Comparison of ENCODE assay signal across 13 cellular contexts in the genomic region with DNA sequence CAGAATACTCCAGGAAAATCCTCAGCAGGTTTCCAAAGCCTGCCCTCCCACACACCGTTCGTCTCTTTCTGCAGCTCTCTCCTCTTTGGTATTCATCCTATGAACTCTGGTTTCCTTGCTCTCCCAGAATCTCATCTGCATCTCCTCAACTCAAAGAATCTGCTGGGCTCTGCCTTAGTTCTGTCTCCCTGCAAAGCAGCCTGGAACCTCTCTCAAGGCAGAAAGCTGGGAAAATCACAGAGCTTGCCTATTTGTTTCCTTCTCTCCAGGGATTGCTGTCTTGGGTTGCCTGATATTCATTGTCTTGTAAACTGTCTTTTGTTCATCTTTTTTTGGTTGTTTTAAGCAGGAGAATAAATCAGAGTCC. TPM values are rescaled to one million over a fixed set of nuclear protein-coding genes. Genes with fewer than 3 reads are reported as not detected.
DNase-seq lines count a peak whose midpoint lies in the region; ATAC-seq lines count a peak whose summit lies in the region.
"Had no signal": no experiment of that assay in that cellular context is flagged by ENCODE, and none has a peak within 500 bp of the region (broad histone marks: within the 10 kb centered on the region; RNA-seq: fewer than 3 reads in every experiment).

No MANE protein-coding gene starts in this region.

- no peaks in the 10 kb centered on the region for H3K27me3 Mint-ChIP-seq in activated naive CD4-positive, alpha-beta T cell treated with anti-CD3 and anti-CD28 coated beads for 36 hours (ENCODE audit: low read depth)
- H3K27me3 Mint-ChIP-seq in activated naive CD8-positive, alpha-beta T cell treated with anti-CD3 and anti-CD28 coated beads, Interleukin-2, amount 50 U/mL, for 24 hours: no peaks in the 10 kb centered on the region
- no peaks in the 10 kb centered on the region for H3K27me3 Mint-ChIP-seq in stimulated activated memory B cell treated with anti-CD40 and anti-IgM and Interleukin-4, amounts not matched to agents 10 μg/mL and 1 μg/mL and 100 μg/mL, for 72 hours

- peak overlapping the region; percentile 58 for H3K4me3 Mint-ChIP-seq in activated naive CD4-positive, alpha-beta T cell treated with anti-CD3 and anti-CD28 coated beads for 36 hours
- H3K4me3 Mint-ChIP-seq in activated naive CD8-positive, alpha-beta T cell treated with anti-CD3 and anti-CD28 coated beads, Interleukin-2, amount 50 U/mL, for 24 hours: peak overlapping the region; percentile 30
- H3K4me3 Mint-ChIP-seq in stimulated activated memory B cell treated with anti-CD40 and anti-IgM and Interleukin-4, amounts not matched to agents 10 μg/mL and 1 μg/mL and 100 μg/mL, for 72 hours: peak overlapping the region; percentile 4
- H3K4me3 Mint-ChIP-seq: mesothelial cell of epicardium had no signal

- no peak for DNase-seq in activated naive CD4-positive, alpha-beta T cell treated with anti-CD3 and anti-CD28 coated beads for 36 hours
- no peak for DNase-seq in activated naive CD4-positive, alpha-beta T cell (lab: John Stamatoyannopoulos, UW)
- DNase-seq in NAMALWA (ENCODE audit: low spot score): peak; percentile 21
- no peak for DNase-seq in activated naive CD8-positive, alpha-beta T cell treated with anti-CD3 and anti-CD28 coated beads, Interleukin-2, amount 50 U/mL, for 24 hours
- DNase-seq in NCI-H510A (lab: John Stamatoyannopoulos, UW): no peak
- no peak for DNase-seq in stimulated activated naive CD4-positive, alpha-beta T cell treated with Interleukin-2 at 50 U/mL for 16 hours (lab: John Stamatoyannopoulos, UW)
- no peak for DNase-seq in central memory CD4-positive, alpha-beta T cell
- DNase-seq: kidney, NCI-H2171 treated with DMSO at 0.1 percent for 48 hours, pancreas, tibial artery had no signal

- H3K27ac Mint-ChIP-seq in activated naive CD4-positive, alpha-beta T cell treated with anti-CD3 and anti-CD28 coated beads for 36 hours: peak overlapping the region; percentile 93
- peak overlapping the region; percentile 13 for H3K27ac Mint-ChIP-seq in activated naive CD8-positive, alpha-beta T cell treated with anti-CD3 and anti-CD28 coated beads, Interleukin-2, amount 50 U/mL, for 24 hours
- peak overlapping the region; percentile 59 for H3K27ac Mint-ChIP-seq in stimulated activated memory B cell treated with anti-CD40 and anti-IgM and Interleukin-4, amounts not matched to agents 10 μg/mL and 1 μg/mL and 100 μg/mL, for 72 hours
- H3K27ac Mint-ChIP-seq: mesothelial cell of epicardium had no signal

- no peak for ATAC-seq in activated naive CD8-positive, alpha-beta T cell treated with anti-CD3 and anti-CD28 coated beads, Interleukin-2, amount 50 U/mL, for 24 hours
- no peak for ATAC-seq in stimulated activated memory B cell treated with anti-CD40 and anti-IgM and Interleukin-4, amounts not matched to agents 10 μg/mL and 1 μg/mL and 100 μg/mL, for 72 hours
- ATAC-seq: pancreas had no signal

- no peaks in the 10 kb centered on the region for H3K9me3 Mint-ChIP-seq in activated naive CD4-positive, alpha-beta T cell treated with anti-CD3 and anti-CD28 coated beads for 36 hours
- no peaks in the 10 kb centered on the region for H3K9me3 Mint-ChIP-seq in activated naive CD8-positive, alpha-beta T cell treated with anti-CD3 and anti-CD28 coated beads, Interleukin-2, amount 50 U/mL, for 24 hours
- no peaks in the 10 kb centered on the region for H3K9me3 Mint-ChIP-seq in stimulated activated memory B cell treated with anti-CD40 and anti-IgM and Interleukin-4, amounts not matched to agents 10 μg/mL and 1 μg/mL and 100 μg/mL, for 72 hours
- H3K9me3 Mint-ChIP-seq: mesothelial cell of epicardium had no signal

- CTCF ChIA-PET in activated naive CD4-positive, alpha-beta T cell treated with anti-CD3 and anti-CD28 coated beads for 36 hours (lab: Charles Lee): interaction anchor here (0.5 to 7.8 kb wide), 5 partner anchors 26 to 532 kb away, joined by 3 to 85 read pairs (median 4); no protein-coding TSS in a partner anchor

- intact Hi-C loops in activated naive CD4-positive, alpha-beta T cell treated with anti-CD3 and anti-CD28 coated beads for 36 hours (cut with micrococcal nuclease): loop anchor here (1.0 to 5.0 kb wide), 8 partner anchors 25 to 1901 kb away; a partner anchor contains a TSS

- H3K4me1 Mint-ChIP-seq in activated naive CD4-positive, alpha-beta T cell treated with anti-CD3 and anti-CD28 coated beads for 36 hours (ENCODE audit: low read depth): peaks cover 68% of the 10 kb centered on the region
- peaks cover 68% of the 10 kb centered on the region for H3K4me1 Mint-ChIP-seq in activated naive CD8-positive, alpha-beta T cell treated with anti-CD3 and anti-CD28 coated beads, Interleukin-2, amount 50 U/mL, for 24 hours
- peaks cover 64% of the 10 kb centered on the region for H3K4me1 Mint-ChIP-seq in stimulated activated memory B cell treated with anti-CD40 and anti-IgM and Interleukin-4, amounts not matched to agents 10 μg/mL and 1 μg/mL and 100 μg/mL, for 72 hours

- H3K36me3 Mint-ChIP-seq in activated naive CD4-positive, alpha-beta T cell treated with anti-CD3 and anti-CD28 coated beads for 36 hours (ENCODE audit: low read depth): no peaks in the 10 kb centered on the region
- H3K36me3 Mint-ChIP-seq in activated naive CD8-positive, alpha-beta T cell treated with anti-CD3 and anti-CD28 coated beads, Interleukin-2, amount 50 U/mL, for 24 hours (ENCODE audit: low read depth): no peaks in the 10 kb centered on the region
- H3K36me3 Mint-ChIP-seq in stimulated activated memory B cell treated with anti-CD40 and anti-IgM and Interleukin-4, amounts not matched to agents 10 μg/mL and 1 μg/mL and 100 μg/mL, for 72 hours: no peaks in the 10 kb centered on the region
- H3K36me3 Mint-ChIP-seq: mesothelial cell of epicardium had no signal

RNA-seq across cellular contexts. Expression of a gene that starts 5.3 kb away (rescaled TPM):
- 100 to 1,000 TPM; 108 to 111 TPM for total RNA-seq in activated naive CD4-positive, alpha-beta T cell treated with anti-CD3 and anti-CD28 coated beads for 36 hours

Comparison
In these comparisons a context has a peak if more than half of its experiments do, and no peak if none do; other contexts are left out.
1. H3K27ac Mint-ChIP-seq: peak in every context shown above with its lines; median percentile 93 in activated naive CD4-positive, alpha-beta T cell treated with anti-CD3 and anti-CD28 coated beads for 36 hours; 59 in stimulated activated memory B cell treated with anti-CD40 and anti-IgM and Interleukin-4, amounts not matched to agents 10 μg/mL and 1 μg/mL and 100 μg/mL, for 72 hours; 13 in activated naive CD8-positive, alpha-beta T cell treated with anti-CD3 and anti-CD28 coated beads, Interleukin-2, amount 50 U/mL, for 24 hours.
2. H3K4me3 Mint-ChIP-seq: peak in every context shown above with its lines; median percentile 58 in activated naive CD4-positive, alpha-beta T cell treated with anti-CD3 and anti-CD28 coated beads for 36 hours; 30 in activated naive CD8-positive, alpha-beta T cell treated with anti-CD3 and anti-CD28 coated beads, Interleukin-2, amount 50 U/mL, for 24 hours; 4 in stimulated activated memory B cell treated with anti-CD40 and anti-IgM and Interleukin-4, amounts not matched to agents 10 μg/mL and 1 μg/mL and 100 μg/mL, for 72 hours.